Comparison of ENCODE assay signal across 1 cellular context in genomic region chr17:27558842-27559505, GRCh38.
TF ChIP-seq lines count a peak whose summit lies in the region.

No MANE protein-coding gene starts in this region.

TF ChIP-seq in IMR-90, 13 proteins besides CTCF, POLR2A, EP300 and RAD21:
- TF ChIP-seq CEBPB (IDR thresholded peaks at IDR 0.05; ENCODE audit: low read depth, low read length) (peak; percentile 65; the same call in 1 of the 2 replicates), NFE2L2 (IDR thresholded peaks at IDR 0.05; ENCODE audit: low read depth, low read length) (no peak), RFX5 (IDR thresholded peaks at IDR 0.05; ENCODE audit: low read depth, low read length) (no peak), SMC3 (IDR thresholded peaks at IDR 0.05; ENCODE audit: low read depth, low read length) (no peak), MAFK (IDR thresholded peaks at IDR 0.05; ENCODE audit: low read depth, low read length) (no peak)
